In the genomic region with DNA sequence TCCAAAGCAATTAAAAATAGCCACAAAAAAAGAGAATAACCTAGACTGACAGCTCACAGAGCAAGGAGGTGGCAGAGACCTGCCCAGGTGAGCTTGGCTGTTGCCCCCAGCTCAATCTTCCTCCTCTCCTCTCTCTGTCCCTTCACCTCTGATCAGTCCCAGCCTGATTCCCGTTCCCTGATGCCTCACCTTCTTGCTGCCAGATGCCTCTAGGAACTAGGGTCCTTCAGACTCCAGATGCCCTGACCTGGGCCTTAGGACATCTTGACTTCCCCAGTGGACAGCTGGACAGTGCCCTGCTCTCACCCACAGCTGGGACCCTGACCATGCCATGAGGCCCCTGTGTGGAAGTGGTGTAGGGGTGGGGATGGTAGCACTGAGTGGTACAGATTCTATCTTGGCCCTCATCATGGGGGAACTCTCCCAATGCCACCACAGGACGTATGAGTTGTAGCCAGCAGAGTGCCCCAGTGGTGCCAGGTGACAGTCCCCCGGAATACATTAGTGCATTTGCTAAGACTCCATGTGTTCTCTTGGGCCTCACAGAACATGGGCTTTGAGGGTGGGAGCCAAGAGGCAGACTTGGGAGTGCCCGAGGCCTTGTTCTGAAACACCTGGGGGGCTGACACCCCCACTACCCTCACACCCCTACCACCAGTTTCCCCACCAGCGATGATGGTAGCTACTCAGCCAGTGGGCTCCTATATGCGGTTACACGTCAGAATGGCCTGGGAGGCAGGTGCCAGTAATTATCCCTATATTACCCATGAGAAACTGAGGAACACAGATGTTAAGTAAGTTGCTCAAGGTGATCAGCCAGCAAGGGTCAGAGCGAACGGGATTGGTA, we compare ENCODE assay signal across 12 cellular contexts. TPM values are rescaled to one million over a fixed set of nuclear protein-coding genes. Genes with fewer than 3 reads are reported as not detected.
DNase-seq lines count a peak whose midpoint lies in the region; ATAC-seq and TF ChIP-seq lines count a peak whose summit lies in the region.
"Had no signal": no experiment of that assay in that cellular context is flagged by ENCODE, and none has a peak within 500 bp of the region (broad histone marks: within the 10 kb centered on the region; RNA-seq: fewer than 3 reads in every experiment).

No MANE protein-coding gene starts in this region.

- H3K9me3 ChIP-seq in Panc1 (ENCODE audit: control insufficient read depth, insufficient read depth, low read depth, low read length) (no peaks in the 10 kb centered on the region), endocrine pancreas (ENCODE audit: control insufficient read depth, low read length) (no peaks in the 10 kb centered on the region), mucosa of stomach (ENCODE audit: control insufficient read depth, low read length) (no peaks in the 10 kb centered on the region), thoracic aorta (no peaks in the 10 kb centered on the region)

- ATAC-seq in Panc1, result no peak
- no peak for ATAC-seq in thoracic aorta (ENCODE audit: insufficient number of reproducible peaks, low FRiP score, low read depth)
- no peak for ATAC-seq in activated T-cell treated with anti-CD3 and anti-CD28 coated beads, Interleukin-2, amount 50 U/mL, for 4 hours
- ATAC-seq: effector memory CD8-positive, alpha-beta T cell had no signal

- DNase-seq in Panc1 (ENCODE audit: low read depth, low spot score), result no peak
- DNase-seq in thoracic aorta (ENCODE audit: low spot score), result no peak
- no peak for DNase-seq in activated T-cell treated with anti-CD3 and anti-CD28 coated beads, Interleukin-2, amount 50 U/mL, for 4 hours
- no peak for DNase-seq in NCI-H2196 (lab: John Stamatoyannopoulos, UW; ENCODE audit: unreplicated experiment)
- DNase-seq in putamen (ENCODE audit: low spot score), result no peak
- DNase-seq: activated T-cell treated with anti-CD3 and anti-CD28 coated beads for 4 hours; effector memory CD8-positive, alpha-beta T cell; EL; stimulated activated CD4-positive, alpha-beta T cell treated with anti-CD3 and anti-CD28 coated beads, Interleukin-2, amount 100 ng/mL, for 24 hours; T-helper 2 cell had no signal

- POLR2A ChIA-PET in Panc1 (lab: Charles Lee), result no interaction called here

- peak overlapping the region; percentile 99 for H3K9ac ChIP-seq in endocrine pancreas (ENCODE audit: control insufficient read depth, insufficient read depth, low read length)
- H3K9ac ChIP-seq in mucosa of stomach (ENCODE audit: low read length), result peak overlapping the region; percentile 91

- H3K27ac ChIP-seq in Panc1 (ENCODE audit: low read length), result peak overlapping the region; percentile 76
- peak overlapping the region; percentile 87 to 95 for H3K27ac ChIP-seq in thoracic aorta

- CTCF ChIA-PET in Panc1 (lab: Charles Lee), result interaction anchor here (1.5 to 2.3 kb wide), 2 partner anchors 14 to 43 kb away, joined by 6 to 17 read pairs; no protein-coding TSS in a partner anchor

- H3K27me3 Mint-ChIP-seq in activated T-cell treated with anti-CD3 and anti-CD28 coated beads, Interleukin-2, amount 50 U/mL, for 4 hours (ENCODE audit: low read depth), result no peaks in the 10 kb centered on the region
- H3K27me3 Mint-ChIP-seq: effector memory CD8-positive, alpha-beta T cell had no signal

- in situ Hi-C loops in Panc1 (cut with HindIII; ENCODE audit: low pct_unique_long_range_greater_than_20kb, low sequenced_read_pairs), result no loop called here

- H3K36me3 ChIP-seq in Panc1 (ENCODE audit: control insufficient read depth, insufficient read depth, low read length) (no peaks in the 10 kb centered on the region), endocrine pancreas (ENCODE audit: control insufficient read depth, insufficient read depth, low read length) (peaks cover 2% of the 10 kb centered on the region), mucosa of stomach (ENCODE audit: control insufficient read depth, insufficient read depth, low read length) (no peaks in the 10 kb centered on the region), thoracic aorta (peaks cover 19% of the 10 kb centered on the region)

- H3K4me1 Mint-ChIP-seq in activated T-cell treated with anti-CD3 and anti-CD28 coated beads, Interleukin-2, amount 50 U/mL, for 4 hours (ENCODE audit: low read depth), result peaks cover 15% of the 10 kb centered on the region

- H3K27me3 ChIP-seq in Panc1 (ENCODE audit: control insufficient read depth, insufficient read depth, low read length) (no peaks in the 10 kb centered on the region), endocrine pancreas (ENCODE audit: control insufficient read depth, insufficient read depth, low read length) (no peaks in the 10 kb centered on the region), mucosa of stomach (ENCODE audit: control insufficient read depth, insufficient read depth, low read length) (peaks cover 3% of the 10 kb centered on the region), thoracic aorta (replicated peaks; ENCODE audit: insufficient read depth) (no peaks in the 10 kb centered on the region)

- H3K4me3 ChIP-seq in Panc1 (ENCODE audit: low read depth in 2 of 2, low read length in 2 of 2) (peak overlapping the region in 1 of 2 experiments; percentile 83; a peak in 2 of 4 replicates), endocrine pancreas (ENCODE audit: control insufficient read depth, insufficient read depth, low read length) (peak overlapping the region; percentile 60), mucosa of stomach (ENCODE audit: low read length) (peak overlapping the region; percentile 37), thoracic aorta (peak overlapping the region; percentile 73)

- no peak for TF ChIP-seq CTCF in Panc1 (IDR thresholded peaks at IDR 0.05)
- TF ChIP-seq CTCF in thoracic aorta (IDR thresholded peaks at IDR 0.05), result no peak

- intact Hi-C loops in Panc1 (cut with micrococcal nuclease; ENCODE audit: unreplicated experiment), result no loop called here

- H3K4me1 ChIP-seq in Panc1 (ENCODE audit: control insufficient read depth, insufficient read depth, low read length) (peaks cover 74% of the 10 kb centered on the region), endocrine pancreas (ENCODE audit: control insufficient read depth, insufficient read depth, low read length) (no peaks in the 10 kb centered on the region), mucosa of stomach (ENCODE audit: control insufficient read depth, insufficient read depth, low read length) (peaks cover 83% of the 10 kb centered on the region), thoracic aorta (ENCODE audit: control insufficient read depth in 1 of 2, low read depth in 2 of 2) (peaks cover 30 to 62% of the 10 kb centered on the region in 2 donors)

- no peaks in the 10 kb centered on the region for H3K9me3 Mint-ChIP-seq in activated T-cell treated with anti-CD3 and anti-CD28 coated beads, Interleukin-2, amount 50 U/mL, for 4 hours
- H3K9me3 Mint-ChIP-seq: effector memory CD8-positive, alpha-beta T cell had no signal

- no peak overlapping the region for H3K4me3 Mint-ChIP-seq in activated T-cell treated with anti-CD3 and anti-CD28 coated beads, Interleukin-2, amount 50 U/mL, for 4 hours
- H3K4me3 Mint-ChIP-seq: effector memory CD8-positive, alpha-beta T cell had no signal

- H3K36me3 Mint-ChIP-seq in activated T-cell treated with anti-CD3 and anti-CD28 coated beads, Interleukin-2, amount 50 U/mL, for 4 hours (ENCODE audit: insufficient read depth), result no peaks in the 10 kb centered on the region

- BruUV-seq in Panc1 (replicated peaks; lab: Mats Ljungman, UMichigan), result no TSS peak

RNA-seq across cellular contexts. Expression of a gene that starts 2.0 kb away (rescaled TPM):
- total RNA-seq in Panc1 (2021; ENCODE audit: unreplicated experiment) (16.6 TPM), thoracic aorta (100 to 1,000 TPM; 473 to 661 TPM)
- 26.2 TPM for polyA plus RNA-seq in Panc1 (2012; ENCODE audit: insufficient read length)
- total RNA-seq in activated T-cell treated with anti-CD3 and anti-CD28 coated beads, Interleukin-2, amount 50 U/mL, for 4 hours, result under 1 TPM; 0.20 to 0.24 (median 0.22) TPM

RNA-seq across cellular contexts. Expression of a gene that starts 17.0 kb away (rescaled TPM):
- total RNA-seq in Panc1 (2021; ENCODE audit: unreplicated experiment) (13.9 TPM), thoracic aorta (10 to 100 TPM; 48.5 to 68.5 TPM)
- 15.7 TPM for polyA plus RNA-seq in Panc1 (2012; ENCODE audit: insufficient read length)
- total RNA-seq in activated T-cell treated with anti-CD3 and anti-CD28 coated beads, Interleukin-2, amount 50 U/mL, for 4 hours, result under 1 TPM; 0.28 to 0.61 (median 0.33) TPM

RNA-seq across cellular contexts. Expression of a gene that starts 24.1 kb away (rescaled TPM):
- total RNA-seq in Panc1 (2021; ENCODE audit: unreplicated experiment) (14.6 TPM), thoracic aorta (10 to 100 TPM; 16.6 to 20.7 TPM)
- polyA plus RNA-seq in Panc1 (2012; ENCODE audit: insufficient read length), result 7.9 TPM
- total RNA-seq in activated T-cell treated with anti-CD3 and anti-CD28 coated beads, Interleukin-2, amount 50 U/mL, for 4 hours, result 10 to 100 TPM; 16.4 to 22.9 (median 22.7) TPM

Comparison
In these comparisons a context has a peak if more than half of its experiments do, and no peak if none do; other contexts are left out.
1. RNA of a gene that starts 2.0 kb away (total RNA-seq): 473 to 661 TPM in thoracic aorta; 16.6 TPM in Panc1 (single experiment) and 0.20 to 0.24 TPM in activated T-cell treated with anti-CD3 and anti-CD28 coated beads, Interleukin-2, amount 50 U/mL, for 4 hours; every median in the first group is over 10 times any median in the second.